ENCODE assay signal across 8 cellular contexts in the genomic region with DNA sequence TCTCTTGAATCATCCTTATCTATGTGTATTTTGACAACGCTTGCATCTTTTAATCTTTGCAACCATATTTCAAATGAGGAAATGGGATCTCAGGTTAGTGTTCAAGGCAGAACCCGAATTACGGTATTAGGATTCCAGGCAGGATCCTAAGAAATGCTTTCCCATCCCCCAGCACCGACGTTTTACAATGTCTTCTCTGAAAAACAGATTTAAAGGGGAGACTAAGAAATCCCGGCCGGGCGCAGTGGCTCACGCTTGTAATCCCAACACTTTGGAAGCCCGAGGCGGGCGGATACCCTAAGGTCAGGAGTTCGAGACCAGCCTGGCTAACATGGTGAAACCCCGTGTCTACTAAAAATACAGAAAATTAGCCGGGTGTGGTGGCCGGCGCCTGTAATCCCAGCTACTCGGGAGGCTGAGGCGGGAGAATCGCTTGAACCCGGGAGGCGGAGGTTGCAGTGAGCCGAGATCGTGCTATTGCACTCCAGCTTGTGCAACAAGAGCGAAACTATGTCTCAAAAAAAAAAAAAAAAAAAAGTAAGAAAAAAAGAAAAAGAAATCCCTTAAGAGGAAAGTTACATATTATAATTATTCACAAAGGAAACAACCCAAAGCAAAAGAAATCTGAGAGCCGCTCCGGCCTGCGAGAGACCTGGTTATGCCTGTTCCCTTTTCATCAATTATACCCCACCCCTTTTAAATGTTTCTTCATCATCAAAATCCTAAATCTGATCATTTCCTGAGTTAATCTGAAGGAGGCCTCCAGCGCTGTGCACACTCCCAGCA. TPM values are rescaled to one million over a fixed set of nuclear protein-coding genes. Genes with fewer than 3 reads are reported as not detected.
DNase-seq lines count a peak whose midpoint lies in the region; ATAC-seq and TF ChIP-seq lines count a peak whose summit lies in the region.

No MANE protein-coding gene starts in this region.

- POLR2A ChIA-PET in AG04450 (lab: Yijun Ruan, JAX) = interaction anchor here (0.7 to 1.9 kb wide), 7 partner anchors 9 to 404 kb away, joined by 3 to 14 read pairs (median 6); no protein-coding TSS in a partner anchor

- TF ChIP-seq CTCF in AG04450 (IDR thresholded peaks at IDR 0.05; ENCODE audit: low read depth, low read length) = no peak

- peak; percentile 11 for ATAC-seq in GM19351 (IDR thresholded peaks at IDR 0.05; ENCODE audit: unreplicated experiment)
- ATAC-seq in stimulated activated naive CD8-positive, alpha-beta T cell treated with anti-CD3 and anti-CD28 coated beads, Interleukin-15, Interleukin-2, amounts not matched to agents 100 U/mL and 50 U/mL, for 24 hours = no peak
- ATAC-seq in HG02884 (IDR thresholded peaks at IDR 0.05; ENCODE audit: unreplicated experiment) = no peak

- H3K27me3 ChIP-seq in AG04450 (ENCODE audit: control insufficient read depth, insufficient read depth, low read length) = no peaks in the 10 kb centered on the region

- H3K9me3 ChIP-seq in AG04450 (ENCODE audit: control insufficient read depth, insufficient read depth, low read length) = no peaks in the 10 kb centered on the region

- peak overlapping the region; percentile 99 for H3K27ac ChIP-seq in AG04450 (ENCODE audit: low read depth, low read length)

- CTCF ChIA-PET in AG04450 (lab: Charles Lee) = interaction anchor here (0.6 to 1.9 kb wide), 5 partner anchors 176 to 876 kb away, joined by 3 to 8 read pairs (median 4); no protein-coding TSS in a partner anchor

- H3K4me3 ChIP-seq in AG04450 (ENCODE audit: low read depth, low read length) = peak overlapping the region; percentile 69
- H3K4me3 ChIP-seq in iPS-11a (ENCODE audit: low read depth, low read length) = peak overlapping the region; percentile 86

- DNase-seq in AG04450 (ENCODE audit: low read depth, low spot score) (no peak), UCSD-AML1 (lab: John Stamatoyannopoulos, UW; ENCODE audit: unreplicated experiment) (peak; percentile 10), NCI-H2081 treated with DMSO at 0.1 percent for 48 hours (lab: John Stamatoyannopoulos, UW) (no peak), globus pallidus (ENCODE audit: low spot score) (no peak)
- DNase-seq in stimulated activated naive CD8-positive, alpha-beta T cell treated with anti-CD3 and anti-CD28 coated beads, Interleukin-15, Interleukin-2, amounts not matched to agents 100 U/mL and 50 U/mL, for 24 hours = peak; percentile 12

RNA-seq across cellular contexts. Expression of gene GORAB, which starts 0.8 kb away (rescaled TPM):
- polyA plus RNA-seq in AG04450 (2011; rRNA removed) = 15.0 and 23.5 TPM in 2 replicates
- polyA minus RNA-seq in AG04450 (2011; rRNA and poly(A)+ RNA removed) = 12.9 and 19.5 TPM in 2 replicates

Comparison
In these comparisons a context has a peak if more than half of its experiments do, and no peak if none do; other contexts are left out.
1. DNase-seq: peak in UCSD-AML1 (single experiment) and stimulated activated naive CD8-positive, alpha-beta T cell treated with anti-CD3 and anti-CD28 coated beads, Interleukin-15, Interleukin-2, amounts not matched to agents 100 U/mL and 50 U/mL, for 24 hours (single experiment); none in AG04450 (single experiment), NCI-H2081 treated with DMSO at 0.1 percent for 48 hours (single experiment) and globus pallidus (single experiment).